In the genomic region with DNA sequence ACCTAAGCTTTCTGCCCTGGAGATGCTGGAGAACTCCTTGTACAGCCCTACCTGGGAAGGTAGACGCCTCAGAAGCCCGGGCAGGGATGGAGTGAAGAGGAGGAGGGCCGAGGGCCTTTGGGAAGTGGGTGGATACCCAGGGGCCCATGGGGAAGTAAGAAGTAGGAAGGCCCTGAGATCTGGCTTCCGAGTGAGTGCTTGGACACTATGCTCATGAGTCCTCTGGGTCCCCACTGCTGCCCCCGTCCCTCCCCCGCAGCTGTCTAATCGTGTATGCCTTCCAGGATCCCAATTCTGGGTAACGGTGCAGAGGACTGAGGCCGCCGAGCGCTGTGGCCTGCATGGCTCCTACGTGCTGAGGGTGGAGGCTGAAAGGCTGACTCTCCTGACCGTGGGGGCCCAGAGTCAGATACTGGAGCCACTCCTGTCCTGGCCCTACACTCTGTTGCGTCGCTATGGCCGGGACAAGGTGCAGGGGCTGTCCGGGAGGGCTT, we compare ENCODE assay signal across 1 cellular context.
TF ChIP-seq lines count a peak whose summit lies in the region.

No MANE protein-coding gene starts in this region.

TF ChIP-seq in IMR-90, 13 proteins besides CTCF, POLR2A, EP300 and RAD21:
- no peak for TF ChIP-seq NFE2L2 (IDR thresholded peaks at IDR 0.05; ENCODE audit: low read depth, low read length)
- no peak for TF ChIP-seq SMC3 (IDR thresholded peaks at IDR 0.05; ENCODE audit: low read depth, low read length)
- no peak for TF ChIP-seq CEBPB (IDR thresholded peaks at IDR 0.05; ENCODE audit: low read depth, low read length)
- TF ChIP-seq BHLHE40 (IDR thresholded peaks at IDR 0.05; ENCODE audit: low read depth, low read length), result no peak
- TF ChIP-seq FOS (IDR thresholded peaks at IDR 0.05; ENCODE audit: low read depth, low read length), result no peak
- no peak for TF ChIP-seq MXI1 (IDR thresholded peaks at IDR 0.05; ENCODE audit: borderline replicate concordance, low read depth, low read length)
- TF ChIP-seq, protein P1, sequence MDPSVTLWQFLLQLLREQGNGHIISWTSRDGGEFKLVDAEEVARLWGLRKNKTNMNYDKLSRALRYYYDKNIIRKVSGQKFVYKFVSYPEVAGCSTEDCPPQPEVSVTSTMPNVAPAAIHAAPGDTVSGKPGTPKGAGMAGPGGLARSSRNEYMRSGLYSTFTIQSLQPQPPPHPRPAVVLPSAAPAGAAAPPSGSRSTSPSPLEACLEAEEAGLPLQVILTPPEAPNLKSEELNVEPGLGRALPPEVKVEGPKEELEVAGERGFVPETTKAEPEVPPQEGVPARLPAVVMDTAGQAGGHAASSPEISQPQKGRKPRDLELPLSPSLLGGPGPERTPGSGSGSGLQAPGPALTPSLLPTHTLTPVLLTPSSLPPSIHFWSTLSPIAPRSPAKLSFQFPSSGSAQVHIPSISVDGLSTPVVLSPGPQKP (IDR thresholded peaks at IDR 0.05; ENCODE audit: borderline replicate concordance, low read depth, low read length), result no peak
- TF ChIP-seq, protein P2, sequence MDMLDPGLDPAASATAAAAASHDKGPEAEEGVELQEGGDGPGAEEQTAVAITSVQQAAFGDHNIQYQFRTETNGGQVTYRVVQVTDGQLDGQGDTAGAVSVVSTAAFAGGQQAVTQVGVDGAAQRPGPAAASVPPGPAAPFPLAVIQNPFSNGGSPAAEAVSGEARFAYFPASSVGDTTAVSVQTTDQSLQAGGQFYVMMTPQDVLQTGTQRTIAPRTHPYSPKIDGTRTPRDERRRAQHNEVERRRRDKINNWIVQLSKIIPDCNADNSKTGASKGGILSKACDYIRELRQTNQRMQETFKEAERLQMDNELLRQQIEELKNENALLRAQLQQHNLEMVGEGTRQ (IDR thresholded peaks at IDR 0.05; ENCODE audit: low read depth, low read length), result no peak
- TF ChIP-seq MAZ (IDR thresholded peaks at IDR 0.05; ENCODE audit: borderline replicate concordance, low read depth, low read length), result no peak
- TF ChIP-seq CHD1 (IDR thresholded peaks at IDR 0.05; ENCODE audit: low read depth, low read length), result no peak
- no peak for TF ChIP-seq RFX5 (IDR thresholded peaks at IDR 0.05; ENCODE audit: low read depth, low read length)
- TF ChIP-seq MAFK (IDR thresholded peaks at IDR 0.05; ENCODE audit: low read depth, low read length), result no peak
- no peak for TF ChIP-seq RCOR1 (IDR thresholded peaks at IDR 0.05; ENCODE audit: insufficient replicate concordance, low read length)
